1 cellular context compared by ENCODE assay signal in the genomic region with DNA sequence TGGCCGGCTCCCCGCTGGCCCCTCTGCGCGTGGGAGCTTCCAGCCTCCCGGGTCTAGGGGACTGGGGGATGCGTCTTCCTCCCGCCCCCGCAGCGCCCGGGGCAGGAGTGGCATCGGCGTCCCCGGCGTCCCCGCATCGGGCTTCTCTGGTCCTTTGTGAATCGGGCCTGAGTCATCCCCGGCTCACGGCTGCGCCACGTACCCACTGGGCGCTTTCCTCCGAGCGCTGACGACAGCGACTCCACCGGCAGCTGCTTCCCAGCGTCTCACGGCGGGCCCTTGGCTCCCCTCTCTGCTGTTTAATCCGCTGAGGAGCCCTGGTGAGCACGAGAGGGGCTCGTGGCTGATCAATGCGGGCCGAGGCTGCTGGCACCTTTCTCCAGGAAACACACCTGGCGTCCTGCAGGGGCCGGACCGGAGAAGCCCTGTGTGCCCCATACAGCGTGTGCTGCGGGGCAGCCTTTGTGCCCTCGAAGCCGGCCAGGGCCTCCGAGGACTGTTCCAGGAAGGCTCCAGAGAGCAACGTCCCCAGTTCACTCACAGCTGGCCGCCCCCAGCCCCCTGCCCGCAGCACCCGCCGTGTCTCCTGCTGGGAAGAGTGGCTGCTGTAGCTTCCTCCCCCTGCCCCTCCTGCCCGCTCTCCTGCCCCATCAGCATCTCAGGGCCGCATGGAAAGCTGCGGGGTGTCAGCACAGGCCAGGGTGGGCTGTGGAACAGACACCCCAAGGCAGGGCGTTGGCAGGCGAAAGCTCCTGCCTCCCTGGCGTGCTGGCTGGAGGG.
TF ChIP-seq lines count a peak whose summit lies in the region.

No MANE protein-coding gene starts in this region.

TF ChIP-seq in HepG2, 621 proteins besides CTCF, POLR2A, EP300 and RAD21 (continued from another document):
- TF ChIP-seq MTF1 (CRISPR knock-in tag; IDR thresholded peaks at IDR 0.05) (no peak), STAT5B (CRISPR knock-in tag; IDR thresholded peaks at IDR 0.05) (no peak), BORCS8-MEF2B (CRISPR knock-in tag; IDR thresholded peaks at IDR 0.05) (0 out of 2 replicates have a peak, but pooled peaks have one; percentile 20), ZNF431 (CRISPR knock-in tag; IDR thresholded peaks at IDR 0.05; ENCODE audit: borderline replicate concordance, low read depth) (no peak), ZFP36L1 (CRISPR knock-in tag; IDR thresholded peaks at IDR 0.05) (no peak)
- TF ChIP-seq, protein P1, sequence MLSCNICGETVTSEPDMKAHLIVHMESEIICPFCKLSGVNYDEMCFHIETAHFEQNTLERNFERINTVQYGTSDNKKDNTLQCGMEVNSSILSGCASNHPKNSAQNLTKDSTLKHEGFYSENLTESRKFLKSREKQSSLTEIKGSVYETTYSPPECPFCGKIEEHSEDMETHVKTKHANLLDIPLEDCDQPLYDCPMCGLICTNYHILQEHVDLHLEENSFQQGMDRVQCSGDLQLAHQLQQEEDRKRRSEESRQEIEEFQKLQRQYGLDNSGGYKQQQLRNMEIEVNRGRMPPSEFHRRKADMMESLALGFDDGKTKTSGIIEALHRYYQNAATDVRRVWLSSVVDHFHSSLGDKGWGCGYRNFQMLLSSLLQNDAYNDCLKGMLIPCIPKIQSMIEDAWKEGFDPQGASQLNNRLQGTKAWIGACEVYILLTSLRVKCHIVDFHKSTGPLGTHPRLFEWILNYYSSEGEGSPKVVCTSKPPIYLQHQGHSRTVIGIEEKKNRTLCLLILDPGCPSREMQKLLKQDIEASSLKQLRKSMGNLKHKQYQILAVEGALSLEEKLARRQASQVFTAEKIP (CRISPR knock-in tag; IDR thresholded peaks at IDR 0.05; ENCODE audit: borderline replicate concordance), result no peak
- TF ChIP-seq, protein P2, sequence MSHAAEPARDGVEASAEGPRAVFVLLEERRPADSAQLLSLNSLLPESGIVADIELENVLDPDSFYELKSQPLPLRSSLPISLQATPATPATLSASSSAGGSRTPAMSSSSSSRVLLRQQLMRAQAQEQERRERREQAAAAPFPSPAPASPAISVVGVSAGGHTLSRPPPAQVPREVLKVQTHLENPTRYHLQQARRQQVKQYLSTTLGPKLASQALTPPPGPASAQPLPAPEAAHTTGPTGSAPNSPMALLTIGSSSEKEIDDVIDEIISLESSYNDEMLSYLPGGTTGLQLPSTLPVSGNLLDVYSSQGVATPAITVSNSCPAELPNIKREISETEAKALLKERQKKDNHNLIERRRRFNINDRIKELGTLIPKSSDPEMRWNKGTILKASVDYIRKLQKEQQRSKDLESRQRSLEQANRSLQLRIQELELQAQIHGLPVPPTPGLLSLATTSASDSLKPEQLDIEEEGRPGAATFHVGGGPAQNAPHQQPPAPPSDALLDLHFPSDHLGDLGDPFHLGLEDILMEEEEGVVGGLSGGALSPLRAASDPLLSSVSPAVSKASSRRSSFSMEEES (CRISPR knock-in tag; IDR thresholded peaks at IDR 0.05), result no peak
TF ChIP-seq in HepG2: peak in this region for 26.
